34 cellular contexts compared by ENCODE assay signal in the genomic region with DNA sequence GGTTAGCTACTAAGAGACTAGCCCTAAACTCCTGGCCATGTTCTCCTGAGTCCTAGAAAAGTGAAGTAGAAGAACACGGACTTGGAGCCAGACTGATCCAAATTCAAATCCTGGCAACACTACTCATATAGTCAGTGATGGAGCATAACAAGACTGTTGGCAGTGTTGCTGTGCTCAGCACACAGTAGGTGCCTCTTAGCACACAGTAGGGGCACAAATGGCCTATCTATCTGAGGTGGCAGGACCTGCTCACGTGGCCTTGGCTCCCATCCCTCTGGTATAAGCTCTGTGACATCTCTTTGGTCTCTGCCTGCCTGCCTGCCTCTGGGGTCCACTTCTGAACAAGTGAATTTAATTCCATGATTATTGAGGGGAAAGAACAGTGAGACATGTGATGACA. TPM values are rescaled to one million over a fixed set of nuclear protein-coding genes. Genes with fewer than 3 reads are reported as not detected.
"Had no signal": no experiment of that assay in that cellular context is flagged by ENCODE, and none has a peak within 500 bp of the region (broad histone marks: within the 10 kb centered on the region; RNA-seq: fewer than 3 reads in every experiment).

No MANE protein-coding gene starts in this region.

- H3K27ac ChIP-seq: adrenal gland, ascending aorta, body of pancreas, brain microvascular endothelial cell, breast epithelium, cardiac muscle cell had no signal

- H3K4me1 ChIP-seq: body of pancreas, breast epithelium had no signal

- DNase-seq: activated effector memory CD4-positive, alpha-beta T cell treated with anti-CD3 and anti-CD28 coated beads, Interleukin-2, amount 50 U/mL, for 16 hours; activated effector memory CD4-positive, alpha-beta T cell treated with Interleukin-2 at 50 U/mL for 16 hours; activated gamma-delta T cell; activated gamma-delta T cell treated with Interleukin-2 at 50 U/mL for 16 hours; activated naive CD4-positive, alpha-beta T cell; activated naive CD4-positive, alpha-beta T cell treated with anti-CD3 and anti-CD28 coated beads for 36 hours; activated naive CD4-positive, alpha-beta T cell treated with anti-CD3 and anti-CD28 coated beads, Interleukin-2, amount 10 ng/mL, durations not matched to agents 7 days and 5 days; activated naive CD4-positive, alpha-beta T cell treated with anti-CD3 and anti-CD28 coated beads, Interleukin-2, amount 50 U/mL, for 16 hours; activated naive CD4-positive, alpha-beta T cell treated with Interleukin-2 at 50 U/mL for 16 hours; activated naive CD8-positive, alpha-beta T cell treated with anti-CD3 and anti-CD28 coated beads for 36 hours; activated naive CD8-positive, alpha-beta T cell treated with anti-CD3 and anti-CD28 coated beads, Interleukin-2, amount 10 ng/mL, durations not matched to agents 7 days and 5 days; activated naive CD8-positive, alpha-beta T cell treated with anti-CD3 and anti-CD28 coated beads, Interleukin-2, amount 50 U/mL, for 24 hours; activated T-cell treated with anti-CD3 and anti-CD28 coated beads, Interleukin-2, amount 50 U/mL, for 1 hour; activated T-cell treated with anti-CD3 and anti-CD28 coated beads, Interleukin-2, amount 50 U/mL, for 24 hours; activated T-cell treated with anti-CD3 and anti-CD28 coated beads, Interleukin-2, amount 50 U/mL, for 4 hours; activated T-cell treated with anti-CD3 and anti-CD28 coated beads, Interleukin-2, amount 50 U/mL, for 48 hours; activated T-cell treated with anti-CD3 and anti-CD28 coated beads, Interleukin-2, amount 50 U/mL, for 72 hours; adrenal gland; amniotic stem cell; amygdala; anterior cingulate cortex; aorta; body of pancreas; brain microvascular endothelial cell; caudate nucleus; central memory CD4-positive, alpha-beta T cell; cerebellar nuclear complex had no signal

- H3K36me3 ChIP-seq: adrenal gland, ascending aorta, brain microvascular endothelial cell, breast epithelium, cardiac muscle cell had no signal

- ATAC-seq: activated naive CD4-positive, alpha-beta T cell treated with anti-CD3 and anti-CD28 coated beads, Interleukin-2, amount 50 U/mL, for 72 hours; activated naive CD8-positive, alpha-beta T cell treated with anti-CD3 and anti-CD28 coated beads, Interleukin-2, amount 50 U/mL, for 24 hours; activated T-cell treated with anti-CD3 and anti-CD28 coated beads, Interleukin-2, amount 50 U/mL, for 4 hours; activated T-cell treated with anti-CD3 and anti-CD28 coated beads, Interleukin-2, amount 50 U/mL, for 72 hours; activated T-helper 17 cell treated with anti-CD3 and anti-CD28 coated beads, Interleukin-2, amount 50 U/mL, for 72 hours; body of pancreas had no signal

- FAIRE-seq: astrocyte had no signal

- H3K27me3 ChIP-seq: adrenal gland, ascending aorta, body of pancreas, brain microvascular endothelial cell, breast epithelium, cardiac muscle cell had no signal

- H3K9me3 ChIP-seq: adrenal gland, ascending aorta, body of pancreas, breast epithelium had no signal

- H3K4me3 ChIP-seq: adrenal gland, ascending aorta, body of pancreas, breast epithelium, cardiac muscle cell had no signal

RNA-seq across cellular contexts. Expression of a gene that starts 15.4 kb away (rescaled TPM):
- total RNA-seq: activated naive CD4-positive, alpha-beta T cell treated with anti-CD3 and anti-CD28 coated beads for 36 hours; activated naive CD4-positive, alpha-beta T cell treated with anti-CD3 and anti-CD28 coated beads, Interleukin-2, amount 50 U/mL, for 72 hours; activated naive CD8-positive, alpha-beta T cell treated with anti-CD3 and anti-CD28 coated beads for 36 hours; activated naive CD8-positive, alpha-beta T cell treated with anti-CD3 and anti-CD28 coated beads, Interleukin-2, amount 10 ng/mL, durations not matched to agents 7 days and 5 days; activated T-helper 2 cell treated with anti-CD3 and anti-CD28 coated beads, Interferon-gamma antibody, Interleukin-2, Interleukin-4, amounts not matched to agents 10 μg/mL and 5 μg/mL and 100 μg/mL, durations not matched to agents 14 hours and 24 hours and 36 hours had no signal
